In genomic region chr17:8359769-8360168, GRCh38 we compare ENCODE assay signal across 12 cellular contexts. TPM values are rescaled to one million over a fixed set of nuclear protein-coding genes. Genes with fewer than 3 reads are reported as not detected.
DNase-seq lines count a peak whose midpoint lies in the region; ATAC-seq and TF ChIP-seq lines count a peak whose summit lies in the region.
"Had no signal": no experiment of that assay in that cellular context is flagged by ENCODE, and none has a peak within 500 bp of the region (broad histone marks: within the 10 kb centered on the region; RNA-seq: fewer than 3 reads in every experiment).

No MANE protein-coding gene starts in this region.

- peaks cover 4% of the 10 kb centered on the region for H3K9me3 Mint-ChIP-seq in WTC11
- H3K9me3 Mint-ChIP-seq in stimulated activated naive CD8-positive, alpha-beta T cell treated with anti-CD3 and anti-CD28 coated beads, Interleukin-15, amount 100 ng/mL, for 72 hours = no peaks in the 10 kb centered on the region

- intact Hi-C loops in heart left ventricle (cut with DNase I) = loop anchor here in 3 of 10 donors (5.0 kb wide), 2 partner anchors 32 to 47 kb away; partner anchors contain the start of gene ARHGEF15 (in 2 of the 3)
- intact Hi-C loops in gastrocnemius medialis (cut with DNase I; ENCODE audit: low total_unique reads) = no loop called here

- ATAC-seq in WTC11 = peak; percentile 50
- ATAC-seq in heart left ventricle = peak; percentile 60 to 95 (median 90)
- ATAC-seq in gastrocnemius medialis = peak; percentile 55 to 86
- ATAC-seq in stimulated activated naive CD8-positive, alpha-beta T cell treated with anti-CD3 and anti-CD28 coated beads, Interleukin-15, amount 100 ng/mL, for 72 hours = no peak
- ATAC-seq: Panc1 had no signal

- POLR2A ChIA-PET in HEK293 (lab: Yijun Ruan, JAX) (interaction anchor here (0.6 to 1.0 kb wide), 2 partner anchors 17 to 112 kb away, joined by 3 to 6 read pairs; partner anchors contain the start of genes CTC1 and KRABD2), WTC11 (lab: Charles Lee) (interaction anchor here (0.6 kb wide), 1 partner anchor 29 kb away, joined by 4 read pairs; no protein-coding TSS in a partner anchor)

- no peaks in the 10 kb centered on the region for H3K36me3 Mint-ChIP-seq in WTC11

- peak overlapping the region; percentile 94 for H3K27ac Mint-ChIP-seq in WTC11
- H3K27ac Mint-ChIP-seq in stimulated activated naive CD8-positive, alpha-beta T cell treated with anti-CD3 and anti-CD28 coated beads, Interleukin-15, amount 100 ng/mL, for 72 hours = no peak overlapping the region

- 0 out of 2 replicates have a peak, but pooled peaks cover 2% of the 10 kb centered on the region for H3K27me3 Mint-ChIP-seq in WTC11 (ENCODE audit: low read depth)
- no peaks in the 10 kb centered on the region for H3K27me3 Mint-ChIP-seq in stimulated activated naive CD8-positive, alpha-beta T cell treated with anti-CD3 and anti-CD28 coated beads, Interleukin-15, amount 100 ng/mL, for 72 hours

- DNase-seq in WTC11 (ENCODE audit: low spot score) = no peak
- peak in 1 of 5 donors; percentile 39 for DNase-seq in heart left ventricle
- DNase-seq in gastrocnemius medialis = no peak
- DNase-seq in stimulated activated naive CD8-positive, alpha-beta T cell treated with anti-CD3 and anti-CD28 coated beads, Interleukin-15, amount 100 ng/mL, for 72 hours = no peak
- no peak for DNase-seq in NCI-H2107 treated with DMSO at 0.1 percent for 48 hours (lab: John Stamatoyannopoulos, UW; ENCODE audit: unreplicated experiment)
- no peak for DNase-seq in RPMI8226
- no peak for DNase-seq in activated CD4-positive, alpha-beta T cell treated with anti-CD3 and anti-CD28 coated beads, Interleukin-2, amount 50 U/mL, for 4 hours

- H3K36me3 ChIP-seq in HEK293 (ENCODE audit: control insufficient read depth in 2 of 2, insufficient read depth in 1 of 2, low read length in 2 of 2) (peaks cover 0 to 4% of the 10 kb centered on the region in 2 experiments; a peak in 2 of 3 replicates), heart left ventricle (peaks cover 0 to 10% (median 5%) of the 10 kb centered on the region in 9 donors), gastrocnemius medialis (no peaks in the 10 kb centered on the region)
- H3K36me3 ChIP-seq: adrenal gland had no signal

- CTCF ChIA-PET in HEK293 (lab: Yijun Ruan, JAX) (interaction anchor here (0.6 to 1.5 kb wide), 2 partner anchors 17 to 1092 kb away, joined by 3 to 4 read pairs; partner anchors contain the start of gene KRABD2), WTC11 (lab: Charles Lee) (interaction anchor here (0.7 to 1.9 kb wide), 4 partner anchors 24 to 857 kb away, joined by 3 to 7 read pairs (median 4); no protein-coding TSS in a partner anchor)

- peak overlapping the region; percentile 16; the same call in 1 of the 2 replicates for H3K4me3 Mint-ChIP-seq in WTC11
- H3K4me3 Mint-ChIP-seq in stimulated activated naive CD8-positive, alpha-beta T cell treated with anti-CD3 and anti-CD28 coated beads, Interleukin-15, amount 100 ng/mL, for 72 hours = no peak overlapping the region

- TF ChIP-seq CTCF in HEK293 (tag by site-specific recombination; IDR thresholded peaks at IDR 0.05) = no peak
- TF ChIP-seq CTCF in WTC11 (IDR thresholded peaks at IDR 0.05) = no peak
- TF ChIP-seq CTCF in heart left ventricle (IDR thresholded peaks at IDR 0.05) = no peak
- no peak for TF ChIP-seq CTCF in gastrocnemius medialis (IDR thresholded peaks at IDR 0.05 in 4 of 5, conservative IDR thresholded peaks at IDR 0.05 in 1 of 5)

- H3K4me1 Mint-ChIP-seq in WTC11 = peaks cover 26% of the 10 kb centered on the region
- H3K4me1 Mint-ChIP-seq in stimulated activated naive CD8-positive, alpha-beta T cell treated with anti-CD3 and anti-CD28 coated beads, Interleukin-15, amount 100 ng/mL, for 72 hours = peaks cover 11% of the 10 kb centered on the region

- in situ Hi-C loops in gastrocnemius medialis (cut with MboI; ENCODE audit: low sequenced_read_pairs in 4 of 4) = no loop called here

- no peak overlapping the region for H3K4me3 ChIP-seq in HEK293 (ENCODE audit: low read depth, low read length)
- peak overlapping the region in 2 of 12 donors; percentile 2 to 4 for H3K4me3 ChIP-seq in heart left ventricle
- H3K4me3 ChIP-seq in gastrocnemius medialis = no peak overlapping the region
- H3K4me3 ChIP-seq: adrenal gland, suprapubic skin had no signal

- TF ChIP-seq POLR2A in heart left ventricle (IDR thresholded peaks at IDR 0.05) (no peak), gastrocnemius medialis (IDR thresholded peaks at IDR 0.05) (no peak)

- H3K27ac ChIP-seq in HEK293 (ENCODE audit: extremely low read depth, low read depth, low read length) (no peak overlapping the region), heart left ventricle (peak overlapping the region; percentile 37 to 89 (median 70)), gastrocnemius medialis (peak overlapping the region; percentile 52 to 58 (median 55))

- WGBS in heart left ventricle, 4 donors = 43 to 65% (median 47%) methylated on average over 5 of the region's 5 CpGs

- H3K9me3 ChIP-seq in HEK293 (ENCODE audit: control insufficient read depth, insufficient read depth, low read depth, low read length) (no peaks in the 10 kb centered on the region), heart left ventricle (no peaks in the 10 kb centered on the region), gastrocnemius medialis (no peaks in the 10 kb centered on the region)
- H3K9me3 ChIP-seq: adrenal gland, suprapubic skin had no signal

- no peaks in the 10 kb centered on the region for H3K27me3 ChIP-seq in heart left ventricle
- no peaks in the 10 kb centered on the region for H3K27me3 ChIP-seq in gastrocnemius medialis
- H3K27me3 ChIP-seq: adrenal gland, suprapubic skin had no signal

- peaks cover 15% of the 10 kb centered on the region for H3K4me1 ChIP-seq in HEK293 (ENCODE audit: control insufficient read depth, insufficient read depth, low read length)
- peaks cover 0 to 53% (median 27%) of the 10 kb centered on the region in 12 donors for H3K4me1 ChIP-seq in heart left ventricle
- peaks cover 23 to 25% of the 10 kb centered on the region in 2 donors for H3K4me1 ChIP-seq in gastrocnemius medialis
- H3K4me1 ChIP-seq: adrenal gland had no signal

TF ChIP-seq in HEK293, 187 proteins besides CTCF, POLR2A, EP300 and RAD21 (continues in another document):
- TF ChIP-seq ZFHX2 (tag by site-specific recombination; conservative IDR thresholded peaks at IDR 0.05) (peak; percentile 41; the same call in 1 of the 2 replicates), ZNF629 (tag by site-specific recombination; IDR thresholded peaks at IDR 0.05) (0 out of 2 replicates have a peak, but pooled peaks have one; percentile 13), PRDM1 (tag by site-specific recombination; IDR thresholded peaks at IDR 0.05) (peak; percentile 77), IKZF3 (tag by site-specific recombination; IDR thresholded peaks at IDR 0.05) (0 out of 2 replicates have a peak, but pooled peaks have one; percentile 28), EGR2 (tag by site-specific recombination; IDR thresholded peaks at IDR 0.05; ENCODE audit: low read depth) (0 out of 2 replicates have a peak, but pooled peaks have one; percentile 9), SP7 (tag by site-specific recombination; IDR thresholded peaks at IDR 0.05) (0 out of 2 replicates have a peak, but pooled peaks have one; percentile 15), YY2 (tag by site-specific recombination; IDR thresholded peaks at IDR 0.05) (peak; percentile 61)

TF ChIP-seq in WTC11, 78 proteins besides CTCF, POLR2A, EP300 and RAD21 (continues in another document):
- TF ChIP-seq NFE2L1 (CRISPR knock-in tag; IDR thresholded peaks at IDR 0.05) (no peak), FOXP1 (CRISPR knock-in tag; IDR thresholded peaks at IDR 0.05; ENCODE audit: borderline replicate concordance) (no peak), CBFB (CRISPR knock-in tag; IDR thresholded peaks at IDR 0.05; ENCODE audit: low read depth) (no peak), TEAD4 (CRISPR knock-in tag; IDR thresholded peaks at IDR 0.05) (no peak), ELF4 (CRISPR knock-in tag; IDR thresholded peaks at IDR 0.05; ENCODE audit: low read depth) (no peak), CREB1 (CRISPR knock-in tag; IDR thresholded peaks at IDR 0.05) (no peak), RORB (CRISPR knock-in tag; IDR thresholded peaks at IDR 0.05) (no peak), NFYB (CRISPR knock-in tag; conservative IDR thresholded peaks at IDR 0.05; ENCODE audit: low read depth) (no peak), ATF1 (CRISPR knock-in tag; IDR thresholded peaks at IDR 0.05) (no peak), CDX4 (CRISPR knock-in tag; IDR thresholded peaks at IDR 0.05; ENCODE audit: borderline replicate concordance) (no peak), IRF2 (CRISPR knock-in tag; IDR thresholded peaks at IDR 0.05; ENCODE audit: borderline replicate concordance, low read depth) (no peak), PRRX2 (CRISPR knock-in tag; IDR thresholded peaks at IDR 0.05) (no peak)
- TF ChIP-seq, protein P1, sequence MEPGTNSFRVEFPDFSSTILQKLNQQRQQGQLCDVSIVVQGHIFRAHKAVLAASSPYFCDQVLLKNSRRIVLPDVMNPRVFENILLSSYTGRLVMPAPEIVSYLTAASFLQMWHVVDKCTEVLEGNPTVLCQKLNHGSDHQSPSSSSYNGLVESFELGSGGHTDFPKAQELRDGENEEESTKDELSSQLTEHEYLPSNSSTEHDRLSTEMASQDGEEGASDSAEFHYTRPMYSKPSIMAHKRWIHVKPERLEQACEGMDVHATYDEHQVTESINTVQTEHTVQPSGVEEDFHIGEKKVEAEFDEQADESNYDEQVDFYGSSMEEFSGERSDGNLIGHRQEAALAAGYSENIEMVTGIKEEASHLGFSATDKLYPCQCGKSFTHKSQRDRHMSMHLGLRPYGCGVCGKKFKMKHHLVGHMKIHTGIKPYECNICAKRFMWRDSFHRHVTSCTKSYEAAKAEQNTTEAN (CRISPR knock-in tag; IDR thresholded peaks at IDR 0.05) = no peak

RNA-seq across cellular contexts. Expression of gene ODF4, which starts 20.1 kb away (rescaled TPM):
- total RNA-seq in WTC11 (2021) = not detected in 3 replicates
- not detected for total RNA-seq in heart left ventricle
- not detected for polyA plus RNA-seq in heart left ventricle
- total RNA-seq in gastrocnemius medialis = not detected
- total RNA-seq: adrenal gland, suprapubic skin had no signal
- polyA plus RNA-seq: adrenal gland, neural cell had no signal

RNA-seq across cellular contexts. Expression of gene RPL26, which starts 23.2 kb away (rescaled TPM):
- 1,825 to 2,081 TPM (median 2,046 TPM) in 3 replicates for total RNA-seq in WTC11 (2021)
- total RNA-seq in heart left ventricle = 1,000 to 10,000 TPM in 8 of 9 donors, 100 to 1,000 TPM in 1; 967 to 1,970 (median 1,265) TPM
- polyA plus RNA-seq in heart left ventricle = 1,000 to 10,000 TPM; 1,139 to 4,104 TPM
- total RNA-seq in gastrocnemius medialis = 1,000 to 10,000 TPM; 2,392 to 2,913 (median 2,833) TPM

RNA-seq across cellular contexts. Expression of gene RNF222, which starts 37.9 kb away (rescaled TPM):
- not detected in 3 replicates for total RNA-seq in WTC11 (2021)
- not detected for total RNA-seq in heart left ventricle
- polyA plus RNA-seq in heart left ventricle = not detected
- total RNA-seq in gastrocnemius medialis = not detected
- total RNA-seq: adrenal gland had no signal
- polyA plus RNA-seq: adrenal gland, neural cell had no signal

RNA-seq across cellular contexts. Expression of gene ARHGEF15, which starts 49.7 kb away (rescaled TPM):
- total RNA-seq in WTC11 (2021) (1.5 to 2.8 TPM (median 1.8 TPM) in 3 replicates), heart left ventricle (10 to 100 TPM; 14.3 to 40.5 (median 18.2) TPM), gastrocnemius medialis (1 to 10 TPM; 3.3 to 8.1 (median 5.0) TPM)
- 10 to 100 TPM; 11.9 to 15.8 TPM for polyA plus RNA-seq in heart left ventricle
